Comparison of ENCODE assay signal across 14 cellular contexts in genomic region chr13:100657881-100658315, GRCh38. TPM values are rescaled to one million over a fixed set of nuclear protein-coding genes. Genes with fewer than 3 reads are reported as not detected.
DNase-seq lines count a peak whose midpoint lies in the region; ATAC-seq lines count a peak whose summit lies in the region.
"Had no signal": no experiment of that assay in that cellular context is flagged by ENCODE, and none has a peak within 500 bp of the region (broad histone marks: within the 10 kb centered on the region; RNA-seq: fewer than 3 reads in every experiment).

No MANE protein-coding gene starts in this region.

- no peaks in the 10 kb centered on the region for H3K27me3 ChIP-seq in layer of hippocampus (ENCODE audit: control insufficient read depth, insufficient read depth, low read length)
- H3K27me3 ChIP-seq: BLaER1, gastroesophageal sphincter, thyroid gland had no signal

- H3K27ac Mint-ChIP-seq in T-helper 17 cell: peak overlapping the region; percentile 87
- H3K27ac Mint-ChIP-seq: dendritic cell treated with granulocyte-macrophage colony-stimulating factor and Interleukin-4, amounts not matched to agents 40 ng/mL and 50 ng/mL, for 4 days had no signal

- no peaks in the 10 kb centered on the region for H3K27me3 Mint-ChIP-seq in T-helper 17 cell
- H3K27me3 Mint-ChIP-seq: dendritic cell treated with granulocyte-macrophage colony-stimulating factor and Interleukin-4, amounts not matched to agents 40 ng/mL and 50 ng/mL, for 4 days had no signal

- ATAC-seq in GM19452 (IDR thresholded peaks at IDR 0.05; ENCODE audit: unreplicated experiment) (peak; percentile 13), T-helper 17 cell (no peak)
- ATAC-seq: gastroesophageal sphincter had no signal

- H3K9me3 ChIP-seq in T-helper 17 cell (ENCODE audit: control insufficient read depth, low read length, poor library complexity, severe bottlenecking): no peaks in the 10 kb centered on the region
- H3K9me3 ChIP-seq: BLaER1, gastroesophageal sphincter, thyroid gland had no signal

- H3K4me3 Mint-ChIP-seq in T-helper 17 cell: no peak overlapping the region
- H3K4me3 Mint-ChIP-seq: dendritic cell treated with granulocyte-macrophage colony-stimulating factor and Interleukin-4, amounts not matched to agents 40 ng/mL and 50 ng/mL, for 4 days had no signal

- H3K27ac ChIP-seq in layer of hippocampus (ENCODE audit: low read depth, low read length): peak overlapping the region; percentile 97
- H3K27ac ChIP-seq: BLaER1, gastroesophageal sphincter, thyroid gland had no signal

- DNase-seq in C1 segment of cervical spinal cord (lab: John Stamatoyannopoulos, UW) (peak in 13 of 14 donors; percentile 16 to 89 (median 78)), T-helper 17 cell (no peak), NCI-H2196 (lab: John Stamatoyannopoulos, UW; ENCODE audit: unreplicated experiment) (no peak), OCI-M2 (lab: John Stamatoyannopoulos, UW; ENCODE audit: unreplicated experiment) (no peak), hepatic stellate cell (ENCODE audit: low spot score) (no peak)
- no peak for DNase-seq in stimulated activated CD4-positive, alpha-beta T cell treated with anti-CD3 and anti-CD28 coated beads, Interleukin-2, amount 100 ng/mL, for 24 hours
- DNase-seq: activated gamma-delta T cell, NCI-H524 treated with DMSO at 0.1 percent for 48 hours, thyroid gland had no signal

- peaks cover 15% of the 10 kb centered on the region for H3K4me1 Mint-ChIP-seq in T-helper 17 cell

- peaks cover 14% of the 10 kb centered on the region for H3K36me3 Mint-ChIP-seq in T-helper 17 cell (ENCODE audit: low read depth)

RNA-seq across cellular contexts. Expression of gene TMTC4, which starts 16.7 kb away (rescaled TPM):
- total RNA-seq in T-helper 17 cell: 10 to 100 TPM; 13.7 to 14.4 TPM

Comparison
In these comparisons a context has a peak if more than half of its experiments do, and no peak if none do; other contexts are left out.
1. DNase-seq: peak in C1 segment of cervical spinal cord (13 of 14); none in T-helper 17 cell (0 of 3), NCI-H2196 (single experiment), OCI-M2 (single experiment), stimulated activated CD4-positive, alpha-beta T cell treated with anti-CD3 and anti-CD28 coated beads, Interleukin-2, amount 100 ng/mL, for 24 hours (0 of 2) and hepatic stellate cell (single experiment).